Comparison of ENCODE assay signal across 21 cellular contexts in genomic region chr2:195666113-195666712, GRCh38. TPM values are rescaled to one million over a fixed set of nuclear protein-coding genes. Genes with fewer than 3 reads are reported as not detected.
DNase-seq lines count a peak whose midpoint lies in the region; ATAC-seq and TF ChIP-seq lines count a peak whose summit lies in the region.
"Had no signal": no experiment of that assay in that cellular context is flagged by ENCODE, and none has a peak within 500 bp of the region (broad histone marks: within the 10 kb centered on the region; RNA-seq: fewer than 3 reads in every experiment).

No MANE protein-coding gene starts in this region.

- no peak for TF ChIP-seq CTCF in WERI-Rb-1 (IDR thresholded peaks at IDR 0.05; ENCODE audit: low read depth, low read length)

- H3K27ac ChIP-seq in WERI-Rb-1 = no peak overlapping the region
- H3K27ac ChIP-seq: SJCRH30, VCaP had no signal

- no peaks in the 10 kb centered on the region for H3K27me3 ChIP-seq in WERI-Rb-1 (ENCODE audit: insufficient read depth, low read depth, severe bottlenecking)
- H3K27me3 ChIP-seq: SJCRH30 had no signal

- H3K4me1 Mint-ChIP-seq in activated T-cell treated with anti-CD3 and anti-CD28 coated beads, Interleukin-2, amount 50 U/mL, for 24 hours (ENCODE audit: low read depth) = peaks cover 60% of the 10 kb centered on the region
- peaks cover 55% of the 10 kb centered on the region for H3K4me1 Mint-ChIP-seq in activated T-cell treated with anti-CD3 and anti-CD28 coated beads, Interleukin-2, amount 50 U/mL, for 4 hours (ENCODE audit: low read depth)
- peaks cover 16 to 34% of the 10 kb centered on the region in 2 donors for H3K4me1 Mint-ChIP-seq in stimulated activated naive B cell treated with anti-CD40 and anti-IgM and Interleukin-4, amounts not matched to agents 10 μg/mL and 1 μg/mL and 100 μg/mL, for 72 hours

- no peaks in the 10 kb centered on the region for H3K27me3 Mint-ChIP-seq in activated T-cell treated with anti-CD3 and anti-CD28 coated beads, Interleukin-2, amount 50 U/mL, for 24 hours
- H3K27me3 Mint-ChIP-seq in activated T-cell treated with anti-CD3 and anti-CD28 coated beads, Interleukin-2, amount 50 U/mL, for 4 hours (ENCODE audit: low read depth) = no peaks in the 10 kb centered on the region
- H3K27me3 Mint-ChIP-seq in stimulated activated naive B cell treated with anti-CD40 and anti-IgM and Interleukin-4, amounts not matched to agents 10 μg/mL and 1 μg/mL and 100 μg/mL, for 72 hours = no peaks in the 10 kb centered on the region
- H3K27me3 Mint-ChIP-seq: T-helper 17 cell had no signal

- H3K9me3 ChIP-seq in WERI-Rb-1 (ENCODE audit: severe bottlenecking) = no peaks in the 10 kb centered on the region
- H3K9me3 ChIP-seq: SJCRH30 had no signal

- no peaks in the 10 kb centered on the region for H3K9me3 Mint-ChIP-seq in activated T-cell treated with anti-CD3 and anti-CD28 coated beads, Interleukin-2, amount 50 U/mL, for 24 hours
- H3K9me3 Mint-ChIP-seq in activated T-cell treated with anti-CD3 and anti-CD28 coated beads, Interleukin-2, amount 50 U/mL, for 4 hours = no peaks in the 10 kb centered on the region
- H3K9me3 Mint-ChIP-seq in stimulated activated naive B cell treated with anti-CD40 and anti-IgM and Interleukin-4, amounts not matched to agents 10 μg/mL and 1 μg/mL and 100 μg/mL, for 72 hours = no peaks in the 10 kb centered on the region

- peaks cover 3% of the 10 kb centered on the region for H3K36me3 Mint-ChIP-seq in activated T-cell treated with anti-CD3 and anti-CD28 coated beads, Interleukin-2, amount 50 U/mL, for 24 hours (ENCODE audit: low read depth)
- H3K36me3 Mint-ChIP-seq in activated T-cell treated with anti-CD3 and anti-CD28 coated beads, Interleukin-2, amount 50 U/mL, for 4 hours (ENCODE audit: insufficient read depth) = no peaks in the 10 kb centered on the region
- H3K36me3 Mint-ChIP-seq in stimulated activated naive B cell treated with anti-CD40 and anti-IgM and Interleukin-4, amounts not matched to agents 10 μg/mL and 1 μg/mL and 100 μg/mL, for 72 hours = no peaks in the 10 kb centered on the region

- peak overlapping the region; percentile 27 for H3K27ac Mint-ChIP-seq in activated T-cell treated with anti-CD3 and anti-CD28 coated beads, Interleukin-2, amount 50 U/mL, for 24 hours
- H3K27ac Mint-ChIP-seq in stimulated activated naive B cell treated with anti-CD40 and anti-IgM and Interleukin-4, amounts not matched to agents 10 μg/mL and 1 μg/mL and 100 μg/mL, for 72 hours = peak overlapping the region; percentile 20
- H3K27ac Mint-ChIP-seq: T-helper 17 cell had no signal

- no peak for ATAC-seq in activated T-cell treated with anti-CD3 and anti-CD28 coated beads, Interleukin-2, amount 50 U/mL, for 4 hours
- ATAC-seq in stimulated activated naive B cell treated with anti-CD40 and anti-IgM and Interleukin-4, amounts not matched to agents 10 μg/mL and 1 μg/mL and 100 μg/mL, for 72 hours (replicated peaks) = peak in 1 of 2 donors; percentile 51
- ATAC-seq: Panc1, T-helper 17 cell had no signal

- DNase-seq in activated T-cell treated with anti-CD3 and anti-CD28 coated beads, Interleukin-2, amount 50 U/mL, for 24 hours = no peak
- DNase-seq in activated T-cell treated with anti-CD3 and anti-CD28 coated beads, Interleukin-2, amount 50 U/mL, for 4 hours = no peak
- DNase-seq in MV-4-11 (lab: John Stamatoyannopoulos, UW) (peak; percentile 36), dermis microvascular lymphatic vessel endothelial cell (ENCODE audit: low read depth in 2 of 2) (peak; percentile 57 to 69), WERI-Rb-1 (no peak), NCI-H526 treated with DMSO at 0.1 percent for 48 hours (lab: John Stamatoyannopoulos, UW) (no peak), SKM-1 (lab: John Stamatoyannopoulos, UW; ENCODE audit: unreplicated experiment) (no peak)
- no peak for DNase-seq in stimulated activated naive B cell treated with anti-CD40 and anti-IgM and Interleukin-4, amounts not matched to agents 10 μg/mL and 1 μg/mL and 100 μg/mL, for 72 hours
- DNase-seq: activated CD8-positive, alpha-beta memory T cell treated with anti-CD3 and anti-CD28 coated beads for 24 hours; DND-41; erythroblast; IMR-90; left cardiac atrium; NCI-H2029 treated with DMSO at 0.1 percent for 48 hours; SJCRH30; stimulated activated CD4-positive, alpha-beta T cell treated with anti-CD3 and anti-CD28 coated beads, Interleukin-4, amount 100 ng/mL, for 1 hour; substantia nigra; T-helper 17 cell had no signal

- no peak overlapping the region for H3K4me3 Mint-ChIP-seq in activated T-cell treated with anti-CD3 and anti-CD28 coated beads, Interleukin-2, amount 50 U/mL, for 24 hours
- H3K4me3 Mint-ChIP-seq in activated T-cell treated with anti-CD3 and anti-CD28 coated beads, Interleukin-2, amount 50 U/mL, for 4 hours = no peak overlapping the region
- no peak overlapping the region for H3K4me3 Mint-ChIP-seq in stimulated activated naive B cell treated with anti-CD40 and anti-IgM and Interleukin-4, amounts not matched to agents 10 μg/mL and 1 μg/mL and 100 μg/mL, for 72 hours
- H3K4me3 Mint-ChIP-seq: T-helper 17 cell had no signal

- no peaks in the 10 kb centered on the region for H3K36me3 ChIP-seq in WERI-Rb-1
- H3K36me3 ChIP-seq: SJCRH30 had no signal

- H3K4me3 ChIP-seq in WERI-Rb-1 (ENCODE audit: low read depth, low read length) = no peak overlapping the region
- H3K4me3 ChIP-seq: SJCRH30, smooth muscle cell had no signal

RNA-seq across cellular contexts. Expression of gene SLC39A10, which starts 9.2 kb away (rescaled TPM):
- total RNA-seq in activated T-cell treated with anti-CD3 and anti-CD28 coated beads, Interleukin-2, amount 50 U/mL, for 4 hours = 10 to 100 TPM; 17.1 to 21.2 (median 17.8) TPM
- total RNA-seq in dermis microvascular lymphatic vessel endothelial cell = 23.2 and 27.6 TPM in 2 replicates

Comparison
In these comparisons a context has a peak if more than half of its experiments do, and no peak if none do; other contexts are left out.
1. DNase-seq: peak in MV-4-11 (single experiment) and dermis microvascular lymphatic vessel endothelial cell (2 of 2); none in activated T-cell treated with anti-CD3 and anti-CD28 coated beads, Interleukin-2, amount 50 U/mL, for 24 hours (single experiment), activated T-cell treated with anti-CD3 and anti-CD28 coated beads, Interleukin-2, amount 50 U/mL, for 4 hours (single experiment), stimulated activated naive B cell treated with anti-CD40 and anti-IgM and Interleukin-4, amounts not matched to agents 10 μg/mL and 1 μg/mL and 100 μg/mL, for 72 hours (single experiment), WERI-Rb-1 (single experiment), NCI-H526 treated with DMSO at 0.1 percent for 48 hours (single experiment) and SKM-1 (single experiment).